Comparison of ENCODE assay signal across 8 cellular contexts in genomic region chr1:28642847-28643635, GRCh38. TPM values are rescaled to one million over a fixed set of nuclear protein-coding genes. Genes with fewer than 3 reads are reported as not detected.
A peak's percentile ranks its signal among the peaks of the same experiment; 100 is the strongest.
DNase-seq lines count a peak whose midpoint lies in the region; FAIRE-seq and TF ChIP-seq lines count a peak whose summit lies in the region.

Gene TAF12, minus strand, starts transcription at chr1:28643067. Its CDS starts 20,986 bp downstream, at chr1:28622081.

- H3K4me3 ChIP-seq in Loucy (ENCODE audit: low read length, poor library complexity, severe bottlenecking): peak within 1 kb of the TSS; percentile 88
- H3K4me3 ChIP-seq in stomach smooth muscle (ENCODE audit: low read length in 2 of 2): peak within 1 kb of the TSS; percentile 85 to 100

- H3K4me2 ChIP-seq in Loucy (ENCODE audit: low read depth, low read length, poor library complexity, severe bottlenecking): peak within 1 kb of the TSS; percentile 85

- peak within 1 kb of the TSS; percentile 90 for H3K27ac ChIP-seq in stomach smooth muscle (ENCODE audit: low read length)

- peak; percentile 62 for FAIRE-seq in H54 (lab: Jason Lieb, UNC)

- peak; percentile 97 for TF ChIP-seq POLR2A in H54 (IDR thresholded peaks at IDR 0.05; ENCODE audit: low read depth, low read length)
- peak; percentile 100 for TF ChIP-seq POLR2A in Raji (IDR thresholded peaks at IDR 0.05; ENCODE audit: insufficient read depth, low read depth, low read length)

- H3K27ac Mint-ChIP-seq in neural crest cell (ENCODE audit: unreplicated experiment): peak within 1 kb of the TSS; percentile 99

- peak within 1 kb of the TSS; percentile 97 for H3K4me3 Mint-ChIP-seq in neural crest cell

- H3K9me3 Mint-ChIP-seq in neural crest cell: no peaks in the 10 kb centered on the region

- TF ChIP-seq CTCF in Loucy (conservative IDR thresholded peaks at IDR 0.05; ENCODE audit: low read length) (peak; percentile 42), neural crest cell (conservative IDR thresholded peaks at IDR 0.05) (no peak)

- H3K79me2 ChIP-seq in Loucy (ENCODE audit: insufficient read depth, low read length): 0 out of 2 replicates have a peak, but pooled peaks cover 10% of the 10 kb centered on the region

- H3K27me3 Mint-ChIP-seq in neural crest cell (ENCODE audit: low read depth): peaks cover 2% of the 10 kb centered on the region

- H4K20me1 ChIP-seq in Loucy (ENCODE audit: insufficient read depth, low read length, poor library complexity, severe bottlenecking): peaks cover 4% of the 10 kb centered on the region

- peak; percentile 55 for DNase-seq in H54 (ENCODE audit: insufficient read length, low spot score)
- DNase-seq in activated effector memory CD4-positive, alpha-beta T cell treated with Interleukin-2 at 50 U/mL for 16 hours: peak; percentile 92
- DNase-seq in fibroblast of the conjunctiva (ENCODE audit: low read depth): peak; percentile 91
- DNase-seq in neural crest cell (ENCODE audit: low read depth, low spot score): peak; percentile 80

- peak within 1 kb of the TSS; percentile 97 for H2AFZ ChIP-seq in Loucy (ENCODE audit: low read length)

- H3K27me3 ChIP-seq in Loucy (ENCODE audit: insufficient read depth, low read length, poor library complexity, severe bottlenecking) (no peaks in the 10 kb centered on the region), stomach smooth muscle (ENCODE audit: control insufficient read depth in 1 of 2, insufficient read depth in 2 of 2, low read length in 2 of 2) (no peaks in the 10 kb centered on the region)

- peaks cover 4% of the 10 kb centered on the region; the same call in 1 of the 2 replicates for H3F3A ChIP-seq in Loucy (ENCODE audit: low read depth)

- H3K4me1 ChIP-seq in ES-I3 (ENCODE audit: insufficient read depth, low read length) (no peaks in the 10 kb centered on the region), Loucy (ENCODE audit: insufficient read depth, low read length, poor library complexity, severe bottlenecking) (peaks cover 22% of the 10 kb centered on the region), stomach smooth muscle (ENCODE audit: control insufficient read depth, insufficient read depth, low read length) (peaks cover 22% of the 10 kb centered on the region)

- H3K9ac ChIP-seq in ES-I3 (ENCODE audit: low read depth, low read length) (peak within 1 kb of the TSS; percentile 85), Loucy (ENCODE audit: low read depth, low read length, poor library complexity, severe bottlenecking) (peak within 1 kb of the TSS; percentile 86), stomach smooth muscle (ENCODE audit: low read length in 2 of 2) (peak within 1 kb of the TSS; percentile 75 to 98)

- no peaks in the 10 kb centered on the region for H3K9me2 ChIP-seq in Loucy (replicated peaks; ENCODE audit: low read depth, low read length)

- no peaks in the 10 kb centered on the region; the same call in 1 of the 2 replicates for H3K36me3 ChIP-seq in ES-I3 (ENCODE audit: insufficient read depth, low read length)
- H3K36me3 ChIP-seq in Loucy (ENCODE audit: insufficient read depth, low read length): no peaks in the 10 kb centered on the region
- no peaks in the 10 kb centered on the region for H3K36me3 ChIP-seq in stomach smooth muscle (ENCODE audit: control insufficient read depth in 2 of 2, insufficient read depth in 2 of 2, low read length in 2 of 2)

- H3K9me3 ChIP-seq in ES-I3 (ENCODE audit: control insufficient read depth, insufficient read depth, low read length): no peaks in the 10 kb centered on the region
- H3K9me3 ChIP-seq in Loucy (ENCODE audit: insufficient read depth, low read depth, low read length): no peaks in the 10 kb centered on the region
- no peaks in the 10 kb centered on the region for H3K9me3 ChIP-seq in stomach smooth muscle (ENCODE audit: control insufficient read depth in 2 of 2, low read length in 2 of 2)

- H3K36me3 Mint-ChIP-seq in neural crest cell (ENCODE audit: low read depth): no peaks in the 10 kb centered on the region

- peaks cover 42% of the 10 kb centered on the region for H3K4me1 Mint-ChIP-seq in neural crest cell

RNA-seq across cellular contexts. Expression of gene TAF12, which starts in this region (rescaled TPM):
- total RNA-seq in neural crest cell: 25.2 and 27.7 TPM in 2 replicates

Comparison
In these comparisons a context has a peak if more than half of its experiments do, and no peak if none do; other contexts are left out.
1. Peak in every context shown above with its lines: DNase-seq, H3K4me3 ChIP-seq and H3K27ac ChIP-seq.